1 cellular context compared by ENCODE assay signal in genomic region chr15:90190606-90191343, GRCh38.
A peak's percentile ranks its signal among the peaks of the same experiment; 100 is the strongest.
TF ChIP-seq lines count a peak whose summit lies in the region.

No MANE protein-coding gene starts in this region.

TF ChIP-seq in HEK293, 187 proteins besides CTCF, POLR2A, EP300 and RAD21 (continued from another document):
- TF ChIP-seq KLF17 (tag by site-specific recombination; IDR thresholded peaks at IDR 0.05), result 0 out of 2 replicates have a peak, but pooled peaks have one; percentile 20
- TF ChIP-seq ZNF214 (tag by site-specific recombination; IDR thresholded peaks at IDR 0.05; ENCODE audit: borderline replicate concordance), result no peak
- no peak for TF ChIP-seq ZBTB10 (tag by site-specific recombination; IDR thresholded peaks at IDR 0.05)
- TF ChIP-seq TRIM28 (IDR thresholded peaks at IDR 0.05; ENCODE audit: borderline replicate concordance, low read length), result no peak
- no peak for TF ChIP-seq ZNF777 (tag by site-specific recombination; IDR thresholded peaks at IDR 0.05; ENCODE audit: borderline replicate concordance)
- TF ChIP-seq ZNF26 (tag by site-specific recombination; IDR thresholded peaks at IDR 0.05), result no peak
- TF ChIP-seq KLF1 (tag by site-specific recombination; IDR thresholded peaks at IDR 0.05), result peak; percentile 94
- TF ChIP-seq KLF8 (tag by site-specific recombination; IDR thresholded peaks at IDR 0.05), result no peak
- TF ChIP-seq ZNF621 (tag by site-specific recombination; IDR thresholded peaks at IDR 0.05), result no peak
- TF ChIP-seq ZFP69B (tag by site-specific recombination; IDR thresholded peaks at IDR 0.05), result no peak
- no peak for TF ChIP-seq ZNF830 (tag by site-specific recombination; IDR thresholded peaks at IDR 0.05; ENCODE audit: low read depth)
- no peak for TF ChIP-seq ZNF202 (tag by site-specific recombination; IDR thresholded peaks at IDR 0.05; ENCODE audit: borderline replicate concordance)
- TF ChIP-seq ZNF521 (tag by site-specific recombination; IDR thresholded peaks at IDR 0.05), result no peak
- no peak for TF ChIP-seq ZNF354C (tag by site-specific recombination; IDR thresholded peaks at IDR 0.05; ENCODE audit: borderline replicate concordance, low read depth)
- TF ChIP-seq ZNF280C (tag by site-specific recombination; IDR thresholded peaks at IDR 0.05), result no peak
- TF ChIP-seq ZNF558 (tag by site-specific recombination; IDR thresholded peaks at IDR 0.05), result no peak
- TF ChIP-seq ZNF626 (tag by site-specific recombination; IDR thresholded peaks at IDR 0.05), result no peak
